ENCODE assay signal across 3 cellular contexts in genomic region chr6:34486886-34487285, GRCh38. TPM values are rescaled to one million over a fixed set of nuclear protein-coding genes. Genes with fewer than 3 reads are reported as not detected.
"Had no signal": no experiment of that assay in that cellular context is flagged by ENCODE, and none has a peak within 500 bp of the region (broad histone marks: within the 10 kb centered on the region; RNA-seq: fewer than 3 reads in every experiment).

No MANE protein-coding gene starts in this region.

RNA-seq across cellular contexts. Expression of gene PACSIN1, which starts 21.0 kb away (rescaled TPM):
- total RNA-seq: activated CD4-positive, alpha-beta T cell treated with anti-CD3 and anti-CD28 coated beads, Interleukin-2, amount 10 ng/mL, durations not matched to agents 24 days and 14 days; ascending aorta; LHCN-M2 had no signal
